In genomic region chr9:130465383-130466096, GRCh38 we compare ENCODE assay signal across 12 cellular contexts.
"Had no signal": no experiment of that assay in that cellular context is flagged by ENCODE, and none has a peak within 500 bp of the region (broad histone marks: within the 10 kb centered on the region; RNA-seq: fewer than 3 reads in every experiment).

No MANE protein-coding gene starts in this region.

- H3K36me3 Mint-ChIP-seq: activated naive CD4-positive, alpha-beta T cell treated with anti-CD3 and anti-CD28 coated beads, Interleukin-2, amount 10 ng/mL, durations not matched to agents 7 days and 5 days; stimulated activated effector memory CD8-positive, alpha-beta T cell treated with anti-CD3 and anti-CD28 coated beads, Interleukin-12 subunit alpha, Interleukin-12 subunit beta, amount 100 ng/mL, for 72 hours had no signal

- H3K4me1 Mint-ChIP-seq: activated CD4-positive, alpha-beta memory T cell treated with anti-CD3 and anti-CD28 coated beads, Interleukin-2, amount 10 ng/mL, durations not matched to agents 7 days and 5 days; activated CD4-positive, alpha-beta T cell treated with anti-CD3 and anti-CD28 coated beads for 36 hours; activated naive CD4-positive, alpha-beta T cell treated with anti-CD3 and anti-CD28 coated beads, Interleukin-2, amount 10 ng/mL, durations not matched to agents 7 days and 5 days had no signal

- H3K9me3 Mint-ChIP-seq: activated CD4-positive, alpha-beta memory T cell treated with anti-CD3 and anti-CD28 coated beads, Interleukin-2, amount 10 ng/mL, durations not matched to agents 7 days and 5 days; activated naive CD4-positive, alpha-beta T cell treated with anti-CD3 and anti-CD28 coated beads, Interleukin-2, amount 10 ng/mL, durations not matched to agents 7 days and 5 days; activated T-cell treated with anti-CD3 and anti-CD28 coated beads, Interleukin-2, amount 50 U/mL, for 24 hours; nephron; stimulated activated effector memory CD8-positive, alpha-beta T cell treated with anti-CD3 and anti-CD28 coated beads, Interleukin-12 subunit alpha, Interleukin-12 subunit beta, amount 100 ng/mL, for 72 hours had no signal

- H3K27ac Mint-ChIP-seq: activated CD4-positive, alpha-beta memory T cell treated with anti-CD3 and anti-CD28 coated beads, Interleukin-2, amount 10 ng/mL, durations not matched to agents 7 days and 5 days; activated CD4-positive, alpha-beta T cell treated with anti-CD3 and anti-CD28 coated beads for 36 hours; activated naive CD4-positive, alpha-beta T cell treated with anti-CD3 and anti-CD28 coated beads, Interleukin-2, amount 10 ng/mL, durations not matched to agents 7 days and 5 days; activated T-cell treated with anti-CD3 and anti-CD28 coated beads, Interleukin-2, amount 50 U/mL, for 24 hours; nephron; stimulated activated effector memory CD8-positive, alpha-beta T cell treated with anti-CD3 and anti-CD28 coated beads, Interleukin-12 subunit alpha, Interleukin-12 subunit beta, amount 100 ng/mL, for 72 hours had no signal

- DNase-seq: activated CD4-positive, alpha-beta memory T cell treated with anti-CD3 and anti-CD28 coated beads, Interleukin-2, amount 10 ng/mL, durations not matched to agents 7 days and 5 days; activated CD4-positive, alpha-beta T cell treated with anti-CD3 and anti-CD28 coated beads for 36 hours; activated naive CD4-positive, alpha-beta T cell treated with anti-CD3 and anti-CD28 coated beads, Interleukin-2, amount 10 ng/mL, durations not matched to agents 7 days and 5 days; activated T-cell treated with anti-CD3 and anti-CD28 coated beads, Interleukin-2, amount 50 U/mL, for 24 hours; dermis blood vessel endothelial cell; erythroblast; hypothalamus; mesenchymal stem cell; upper lobe of right lung had no signal

- H3K4me3 ChIP-seq: thoracic aorta, upper lobe of right lung had no signal

- H3K4me3 Mint-ChIP-seq: activated CD4-positive, alpha-beta memory T cell treated with anti-CD3 and anti-CD28 coated beads, Interleukin-2, amount 10 ng/mL, durations not matched to agents 7 days and 5 days; activated CD4-positive, alpha-beta T cell treated with anti-CD3 and anti-CD28 coated beads for 36 hours; activated naive CD4-positive, alpha-beta T cell treated with anti-CD3 and anti-CD28 coated beads, Interleukin-2, amount 10 ng/mL, durations not matched to agents 7 days and 5 days; activated T-cell treated with anti-CD3 and anti-CD28 coated beads, Interleukin-2, amount 50 U/mL, for 24 hours; nephron; stimulated activated effector memory CD8-positive, alpha-beta T cell treated with anti-CD3 and anti-CD28 coated beads, Interleukin-12 subunit alpha, Interleukin-12 subunit beta, amount 100 ng/mL, for 72 hours had no signal
